14 cellular contexts compared by ENCODE assay signal in genomic region chr2:239716536-239717318, GRCh38.
A peak's percentile ranks its signal among the peaks of the same experiment; 100 is the strongest.
DNase-seq lines count a peak whose midpoint lies in the region; FAIRE-seq and TF ChIP-seq lines count a peak whose summit lies in the region.
"Had no signal": no experiment of that assay in that cellular context is flagged by ENCODE, and none has a peak within 500 bp of the region (broad histone marks: within the 10 kb centered on the region; RNA-seq: fewer than 3 reads in every experiment).

No MANE protein-coding gene starts in this region.

- no peaks in the 10 kb centered on the region for H3K9me2 ChIP-seq in GM23248 (ENCODE audit: insufficient read depth)

- intact Hi-C loops in kidney (cut with DNase I): no loop called here

- H3K27me3 ChIP-seq in GM23248 (replicated peaks; ENCODE audit: insufficient read depth): no peaks in the 10 kb centered on the region

- no peaks in the 10 kb centered on the region for H3K36me3 ChIP-seq in GM23248 (ENCODE audit: low read depth)
- H3K36me3 ChIP-seq in kidney (ENCODE audit: control insufficient read depth in 1 of 2, insufficient read depth in 2 of 2, low read length in 2 of 2): no peaks in the 10 kb centered on the region

- no peak for FAIRE-seq in kidney (lab: Jason Lieb, UNC)
- FAIRE-seq: G401.6 had no signal

- H3K9me3 ChIP-seq in GM23248 (ENCODE audit: low read depth) (no peaks in the 10 kb centered on the region), kidney (ENCODE audit: control insufficient read depth in 1 of 2, low read length in 2 of 2) (peaks cover 0 to 12% of the 10 kb centered on the region in 2 donors)

- H3K9ac ChIP-seq in GM23248 (no peak overlapping the region), kidney (ENCODE audit: low read length in 2 of 2) (no peak overlapping the region)

- no peak overlapping the region for H3K4me2 ChIP-seq in GM23248 (ENCODE audit: unreplicated experiment)

- H3K27ac ChIP-seq in GM23248 (no peak overlapping the region), cingulate gyrus (ENCODE audit: low read depth, low read length) (peak overlapping the region; percentile 84), kidney (ENCODE audit: low read depth in 2 of 2, low read length in 2 of 2) (peak overlapping the region; percentile 55 to 61)

- H3F3A ChIP-seq in GM23248 (ENCODE audit: insufficient read depth): no peaks in the 10 kb centered on the region

- TF ChIP-seq CTCF in kidney (IDR thresholded peaks at IDR 0.05; ENCODE audit: borderline replicate concordance, extremely low read depth, insufficient read depth): no peak
- TF ChIP-seq CTCF in GM13977 (IDR thresholded peaks at IDR 0.05; ENCODE audit: extremely low read depth, insufficient read depth, missing control alignments): no peak

- in situ Hi-C loops in GM23248 (cut with MboI): no loop called here
- in situ Hi-C loops in GM13977 (cut with MboI; ENCODE audit: low pct_unique_long_range_greater_than_20kb, low sequenced_read_pairs, unreplicated experiment): no loop called here

- H4K20me1 ChIP-seq in GM23248 (ENCODE audit: insufficient read depth): no peaks in the 10 kb centered on the region

- H3K79me2 ChIP-seq in GM23248 (ENCODE audit: insufficient read depth): no peaks in the 10 kb centered on the region

- 8 to 10% methylated on average over 16 of the region's 16 CpGs for WGBS in GM23248 (ENCODE audit: low coverage in 1 of 2, low lambda C conversion rate in 2 of 2, missing lambda C conversion rate in 2 of 2), 2 experiments

- H3K4me3 ChIP-seq in GM23248 (no peak overlapping the region), kidney (ENCODE audit: low read length in 2 of 2) (no peak overlapping the region)

- H3K4me1 ChIP-seq in GM23248 (ENCODE audit: insufficient read depth): no peaks in the 10 kb centered on the region
- peaks cover 6 to 7% of the 10 kb centered on the region in 2 donors for H3K4me1 ChIP-seq in kidney (ENCODE audit: control insufficient read depth in 1 of 2, insufficient read depth in 1 of 2, low read depth in 1 of 2, low read length in 2 of 2)

- H2AFZ ChIP-seq in GM23248: no peak overlapping the region

- DNase-seq in GM23248 (peak; percentile 26), kidney (no peak), putamen (ENCODE audit: low spot score) (peak; percentile 75), GM13977 (ENCODE audit: low spot score) (no peak), GM19238 (ENCODE audit: insufficient read length, low spot score) (no peak)
- no peak for DNase-seq in activated naive CD4-positive, alpha-beta T cell treated with anti-CD3 and anti-CD28 coated beads, Interleukin-2, amount 50 U/mL, for 16 hours
- no peak for DNase-seq in activated CD4-positive, alpha-beta T cell treated with anti-CD3 and anti-CD28 coated beads for 1 hour
- DNase-seq: activated CD8-positive, alpha-beta memory T cell treated with anti-CD3 and anti-CD28 coated beads, Interleukin-2, amount 50 U/mL, for 4 hours; effector memory CD4-positive, alpha-beta T cell; Karpas-422; naive B cell; NCI-H2107 had no signal

Comparison
In these comparisons a context has a peak if more than half of its experiments do, and no peak if none do; other contexts are left out.
1. DNase-seq: peak in GM23248 (single experiment) and putamen (single experiment); none in kidney (single experiment), activated naive CD4-positive, alpha-beta T cell treated with anti-CD3 and anti-CD28 coated beads, Interleukin-2, amount 50 U/mL, for 16 hours (single experiment), GM13977 (single experiment), GM19238 (single experiment) and activated CD4-positive, alpha-beta T cell treated with anti-CD3 and anti-CD28 coated beads for 1 hour (single experiment).